1 cellular context compared by ENCODE assay signal in genomic region chr14:89292579-89293348, GRCh38.
TF ChIP-seq lines count a peak whose summit lies in the region.

No MANE protein-coding gene starts in this region.

TF ChIP-seq in H1, 55 proteins besides CTCF, POLR2A, EP300 and RAD21:
- TF ChIP-seq MAX (IDR thresholded peaks at IDR 0.05) (no peak), SIRT6 (IDR thresholded peaks at IDR 0.05; ENCODE audit: low read length) (no peak), TCF12 (IDR thresholded peaks at IDR 0.05; ENCODE audit: low read depth, low read length) (no peak), MAFK (IDR thresholded peaks at IDR 0.05; ENCODE audit: low read depth, low read length) (no peak), BCL11A (IDR thresholded peaks at IDR 0.05; ENCODE audit: low read depth in 2 of 2, low read length in 2 of 2) (no peak), SAP30 (IDR thresholded peaks at IDR 0.05; ENCODE audit: insufficient read depth, insufficient replicate concordance, low read length) (no peak)
